Comparison of ENCODE assay signal across 17 cellular contexts in the genomic region with DNA sequence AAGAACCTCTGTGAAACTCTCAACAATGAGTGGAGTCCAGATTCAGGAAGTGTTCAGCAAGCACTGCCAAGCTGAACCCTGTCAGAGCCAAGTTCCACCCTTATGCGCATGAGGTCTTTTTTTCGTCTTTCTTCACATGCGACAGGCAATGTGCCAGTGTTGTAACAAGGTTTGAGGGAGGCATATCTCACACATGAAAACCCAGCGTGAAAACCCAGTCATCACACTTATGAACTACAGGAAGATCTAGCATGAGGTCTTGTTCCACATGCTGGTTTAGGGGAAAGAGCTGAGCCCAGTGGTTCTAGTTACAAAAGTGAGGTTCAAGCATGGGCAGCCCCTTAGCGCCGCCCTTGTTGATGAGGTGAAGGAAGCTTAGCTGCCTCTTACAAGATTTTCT. TPM values are rescaled to one million over a fixed set of nuclear protein-coding genes. Genes with fewer than 3 reads are reported as not detected.
DNase-seq lines count a peak whose midpoint lies in the region; ATAC-seq and TF ChIP-seq lines count a peak whose summit lies in the region.
"Had no signal": no experiment of that assay in that cellular context is flagged by ENCODE, and none has a peak within 500 bp of the region (broad histone marks: within the 10 kb centered on the region; RNA-seq: fewer than 3 reads in every experiment).

No MANE protein-coding gene starts in this region.

- H3K27ac Mint-ChIP-seq in central memory CD8-positive, alpha-beta T cell (ENCODE audit: low read depth): peak overlapping the region; percentile 5
- H3K27ac Mint-ChIP-seq in memory B cell: peak overlapping the region; percentile 50

- ATAC-seq in Right ventricle myocardium superior (ENCODE audit: poor library complexity) (peak; percentile 27), memory B cell (ENCODE audit: low read depth) (no peak)
- ATAC-seq in central memory CD8-positive, alpha-beta T cell (replicated peaks; ENCODE audit: extremely low read depth, poor library complexity, severe bottlenecking): peak; percentile 32
- ATAC-seq: HepG2 had no signal

- no peak for TF ChIP-seq POLR2A in suprapubic skin (IDR thresholded peaks at IDR 0.05)
- TF ChIP-seq POLR2A in spleen (IDR thresholded peaks at IDR 0.05): no peak

- no peaks in the 10 kb centered on the region for H3K9me3 Mint-ChIP-seq in central memory CD8-positive, alpha-beta T cell
- H3K9me3 Mint-ChIP-seq in memory B cell: no peaks in the 10 kb centered on the region

- H3K4me3 ChIP-seq in left ventricle myocardium inferior: no peak overlapping the region
- H3K4me3 ChIP-seq in suprapubic skin: no peak overlapping the region
- H3K4me3 ChIP-seq in spleen: no peak overlapping the region

- TF ChIP-seq CTCF in left ventricle myocardium inferior (IDR thresholded peaks at IDR 0.05; ENCODE audit: borderline replicate concordance) (no peak), suprapubic skin (IDR thresholded peaks at IDR 0.05) (no peak), spleen (IDR thresholded peaks at IDR 0.05 in 8 of 11, conservative IDR thresholded peaks at IDR 0.05 in 3 of 11) (no peak)

- peaks cover 7% of the 10 kb centered on the region for H3K4me1 Mint-ChIP-seq in central memory CD8-positive, alpha-beta T cell
- H3K4me1 Mint-ChIP-seq in memory B cell: peaks cover 2% of the 10 kb centered on the region

- H3K4me3 Mint-ChIP-seq in central memory CD8-positive, alpha-beta T cell: no peak overlapping the region
- no peak overlapping the region for H3K4me3 Mint-ChIP-seq in memory B cell

- TF ChIP-seq EP300 in suprapubic skin (IDR thresholded peaks at IDR 0.05): no peak

- H3K9me3 ChIP-seq in left ventricle myocardium inferior (replicated peaks) (no peaks in the 10 kb centered on the region), suprapubic skin (no peaks in the 10 kb centered on the region), spleen (no peaks in the 10 kb centered on the region)

- H3K27me3 ChIP-seq in left ventricle myocardium inferior (ENCODE audit: low read depth) (no peaks in the 10 kb centered on the region), suprapubic skin (no peaks in the 10 kb centered on the region), spleen (replicated peaks in 1 of 7) (no peaks in the 10 kb centered on the region)

- DNase-seq in Right ventricle myocardium superior (no peak), left ventricle myocardium inferior (no peak), memory B cell (ENCODE audit: low spot score in 2 of 2) (no peak), suprapubic skin (ENCODE audit: low spot score in 2 of 2) (no peak), spleen (no peak), middle frontal gyrus (ENCODE audit: extremely low spot score, low spot score) (no peak)
- no peak for DNase-seq in central memory CD8-positive, alpha-beta T cell (ENCODE audit: low spot score in 2 of 2)
- DNase-seq: AML-193, DMS79, KBM-7, NCI-H1105, NCI-H2081 treated with DMSO at 0.1 percent for 48 hours, NCI-H510A treated with DMSO at 0.1 percent for 48 hours, NCI-H774, SHP77 treated with DMSO at 0.1 percent for 48 hours had no signal

- peaks cover 51% of the 10 kb centered on the region for H3K36me3 Mint-ChIP-seq in central memory CD8-positive, alpha-beta T cell (ENCODE audit: insufficient read depth)
- peaks cover 23% of the 10 kb centered on the region for H3K36me3 Mint-ChIP-seq in memory B cell

- peaks cover 8% of the 10 kb centered on the region for H3K4me1 ChIP-seq in left ventricle myocardium inferior
- no peaks in the 10 kb centered on the region for H3K4me1 ChIP-seq in suprapubic skin
- H3K4me1 ChIP-seq in spleen: no peaks in the 10 kb centered on the region

- intact Hi-C loops in Right ventricle myocardium superior (cut with DNase I): no loop called here
- intact Hi-C loops in left ventricle myocardium inferior (cut with micrococcal nuclease): no loop called here
- intact Hi-C loops in spleen (cut with DNase I; ENCODE audit: low total_unique reads): no loop called here

- no peaks in the 10 kb centered on the region for H3K27me3 Mint-ChIP-seq in central memory CD8-positive, alpha-beta T cell
- no peaks in the 10 kb centered on the region for H3K27me3 Mint-ChIP-seq in memory B cell

- H3K27ac ChIP-seq in left ventricle myocardium inferior (replicated peaks) (no peak overlapping the region), suprapubic skin (peak overlapping the region; percentile 42), spleen (no peak overlapping the region)
- H3K27ac ChIP-seq: C4-2B had no signal

- peaks cover 75% of the 10 kb centered on the region for H3K36me3 ChIP-seq in left ventricle myocardium inferior
- H3K36me3 ChIP-seq in suprapubic skin: peaks cover 80% of the 10 kb centered on the region
- peaks cover 0 to 99% (median 59%) of the 10 kb centered on the region in 6 donors for H3K36me3 ChIP-seq in spleen

- WGBS in suprapubic skin: 78% methylated on average over 6 of the region's 6 CpGs
- 87 to 93% (median 93%) methylated on average over 6 of the region's 6 CpGs for WGBS in spleen, 5 donors

RNA-seq across cellular contexts. Expression of gene RABGEF1, which starts 49.7 kb away (rescaled TPM):
- total RNA-seq in Right ventricle myocardium superior (14.9 TPM), left ventricle myocardium inferior (17.4 TPM), suprapubic skin (10 to 100 TPM; 37.2 to 72.4 (median 43.8) TPM), spleen (10 to 100 TPM; 26.7 to 39.6 (median 30.8) TPM)
- 10 to 100 TPM in 1 of 3 donors, 1 to 10 TPM in 2; 8.3 to 10.0 (median 8.8) TPM for polyA plus RNA-seq in spleen
